Comparison of ENCODE assay signal across 17 cellular contexts in the genomic region with DNA sequence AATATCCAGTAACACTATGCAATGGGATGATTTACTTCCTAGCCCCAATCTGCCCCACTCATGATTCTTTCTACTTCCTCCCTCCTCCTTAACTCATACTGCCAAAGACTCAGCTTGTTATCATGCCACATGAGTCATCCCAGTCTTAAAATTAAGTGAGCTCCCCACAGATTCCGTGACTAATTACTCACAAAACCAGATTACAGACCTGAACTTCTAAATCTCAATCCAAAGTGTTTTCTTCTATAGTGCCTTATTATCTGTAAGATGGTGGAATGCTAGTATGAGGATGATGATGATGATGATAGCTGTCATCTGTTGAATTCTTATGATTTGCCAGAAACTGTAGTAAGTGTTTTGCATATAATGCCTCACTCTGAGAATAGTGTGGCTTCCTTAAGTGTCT. TPM values are rescaled to one million over a fixed set of nuclear protein-coding genes. Genes with fewer than 3 reads are reported as not detected.
A peak's percentile ranks its signal among the peaks of the same experiment; 100 is the strongest.
DNase-seq lines count a peak whose midpoint lies in the region; ATAC-seq and TF ChIP-seq lines count a peak whose summit lies in the region.
"Had no signal": no experiment of that assay in that cellular context is flagged by ENCODE, and none has a peak within 500 bp of the region (broad histone marks: within the 10 kb centered on the region; RNA-seq: fewer than 3 reads in every experiment).

No MANE protein-coding gene starts in this region.

- peaks cover 4% of the 10 kb centered on the region for H3K27me3 Mint-ChIP-seq in activated T-helper 17 cell treated with anti-CD3 and anti-CD28 coated beads, Interleukin-2, amount 50 U/mL, for 72 hours
- H3K27me3 Mint-ChIP-seq in glutamatergic neuron (ENCODE audit: unreplicated experiment) (peaks cover 2% of the 10 kb centered on the region), progenitor cell of endocrine pancreas (no peaks in the 10 kb centered on the region)

- no peaks in the 10 kb centered on the region for H3K9me3 Mint-ChIP-seq in activated T-helper 17 cell treated with anti-CD3 and anti-CD28 coated beads, Interleukin-2, amount 50 U/mL, for 72 hours
- H3K9me3 Mint-ChIP-seq in glutamatergic neuron (ENCODE audit: unreplicated experiment) (no peaks in the 10 kb centered on the region), progenitor cell of endocrine pancreas (ENCODE audit: low read depth) (no peaks in the 10 kb centered on the region)
- H3K9me3 Mint-ChIP-seq: memory B cell, neural progenitor cell, WTC11 had no signal

- no peak overlapping the region for H3K27ac Mint-ChIP-seq in activated T-helper 17 cell treated with anti-CD3 and anti-CD28 coated beads, Interleukin-2, amount 50 U/mL, for 72 hours
- H3K27ac Mint-ChIP-seq in glutamatergic neuron (ENCODE audit: unreplicated experiment): peak overlapping the region; percentile 43
- H3K27ac Mint-ChIP-seq in progenitor cell of endocrine pancreas: no peak overlapping the region
- H3K27ac Mint-ChIP-seq: memory B cell; neural progenitor cell; stimulated activated memory B cell treated with anti-CD40 and anti-IgM and Interleukin-4, amounts not matched to agents 10 μg/mL and 1 μg/mL and 100 μg/mL, for 72 hours; WTC11 had no signal

- no peak overlapping the region for H3K4me3 Mint-ChIP-seq in activated T-helper 17 cell treated with anti-CD3 and anti-CD28 coated beads, Interleukin-2, amount 50 U/mL, for 72 hours
- H3K4me3 Mint-ChIP-seq in glutamatergic neuron (ENCODE audit: unreplicated experiment): no peak overlapping the region
- no peak overlapping the region for H3K4me3 Mint-ChIP-seq in progenitor cell of endocrine pancreas (ENCODE audit: low read depth)
- H3K4me3 Mint-ChIP-seq: memory B cell; neural progenitor cell; stimulated activated memory B cell treated with anti-CD40 and anti-IgM and Interleukin-4, amounts not matched to agents 10 μg/mL and 1 μg/mL and 100 μg/mL, for 72 hours; WTC11 had no signal

- ATAC-seq in activated T-helper 17 cell treated with anti-CD3 and anti-CD28 coated beads, Interleukin-2, amount 50 U/mL, for 72 hours (replicated peaks): peak; percentile 95
- ATAC-seq in GM19463 (IDR thresholded peaks at IDR 0.05; ENCODE audit: unreplicated experiment): no peak
- ATAC-seq in GM18519 (IDR thresholded peaks at IDR 0.05; ENCODE audit: low FRiP score, unreplicated experiment): no peak
- ATAC-seq: sciatic nerve; stimulated activated memory B cell treated with anti-CD40 and anti-IgM and Interleukin-4, amounts not matched to agents 10 μg/mL and 1 μg/mL and 100 μg/mL, for 72 hours; WTC11 had no signal

- peak; percentile 0 for DNase-seq in ELR (ENCODE audit: low read depth)
- peak; percentile 49 for DNase-seq in HS-5 (ENCODE audit: low read depth)
- no peak for DNase-seq in glutamatergic neuron
- DNase-seq in NCI-H2029 treated with DMSO at 0.1 percent for 48 hours (lab: John Stamatoyannopoulos, UW): no peak
- no peak for DNase-seq in progenitor cell of endocrine pancreas (ENCODE audit: low spot score, unreplicated experiment)
- DNase-seq: foreskin melanocyte, GF-D8, MM.1S, NCI-H2171 treated with DMSO at 0.1 percent for 48 hours had no signal

- no peak for TF ChIP-seq CTCF in glutamatergic neuron (IDR thresholded peaks at IDR 0.05; ENCODE audit: partially characterized antibody, unreplicated experiment)
- TF ChIP-seq CTCF in progenitor cell of endocrine pancreas (IDR thresholded peaks at IDR 0.05; ENCODE audit: unreplicated experiment): no peak

- no peaks in the 10 kb centered on the region for H3K36me3 Mint-ChIP-seq in activated T-helper 17 cell treated with anti-CD3 and anti-CD28 coated beads, Interleukin-2, amount 50 U/mL, for 72 hours (ENCODE audit: low read depth)
- H3K36me3 Mint-ChIP-seq in glutamatergic neuron (ENCODE audit: unreplicated experiment) (no peaks in the 10 kb centered on the region), progenitor cell of endocrine pancreas (ENCODE audit: insufficient read depth) (no peaks in the 10 kb centered on the region)
- H3K36me3 Mint-ChIP-seq: memory B cell; neural progenitor cell; stimulated activated memory B cell treated with anti-CD40 and anti-IgM and Interleukin-4, amounts not matched to agents 10 μg/mL and 1 μg/mL and 100 μg/mL, for 72 hours; WTC11 had no signal

- peaks cover 4% of the 10 kb centered on the region for H3K4me1 Mint-ChIP-seq in activated T-helper 17 cell treated with anti-CD3 and anti-CD28 coated beads, Interleukin-2, amount 50 U/mL, for 72 hours
- H3K4me1 Mint-ChIP-seq in glutamatergic neuron (ENCODE audit: low read depth, unreplicated experiment): peaks cover 2% of the 10 kb centered on the region
- H3K4me1 Mint-ChIP-seq in progenitor cell of endocrine pancreas (ENCODE audit: low read depth): peaks cover 15% of the 10 kb centered on the region
- H3K4me1 Mint-ChIP-seq: memory B cell; stimulated activated memory B cell treated with anti-CD40 and anti-IgM and Interleukin-4, amounts not matched to agents 10 μg/mL and 1 μg/mL and 100 μg/mL, for 72 hours had no signal

RNA-seq across cellular contexts. Expression of gene GPC3, which starts 27.7 kb away (rescaled TPM):
- total RNA-seq in activated T-helper 17 cell treated with anti-CD3 and anti-CD28 coated beads, Interleukin-2, amount 50 U/mL, for 72 hours: under 1 TPM in 1 of 2 donors, not detected in 1; 0.15 TPM
- total RNA-seq in glutamatergic neuron (ENCODE audit: unreplicated experiment) (4.2 TPM), progenitor cell of endocrine pancreas (197 and 259 TPM in 2 replicates)

Comparison
In these comparisons a context has a peak if more than half of its experiments do, and no peak if none do; other contexts are left out.
1. DNase-seq: peak in ELR (single experiment) and HS-5 (single experiment); none in glutamatergic neuron (single experiment), NCI-H2029 treated with DMSO at 0.1 percent for 48 hours (single experiment) and progenitor cell of endocrine pancreas (single experiment).
2. RNA of gene GPC3, which starts 27.7 kb away (total RNA-seq): 197 to 259 TPM in progenitor cell of endocrine pancreas; 4.2 TPM in glutamatergic neuron (single experiment) and 0.15 TPM in activated T-helper 17 cell treated with anti-CD3 and anti-CD28 coated beads, Interleukin-2, amount 50 U/mL, for 72 hours; every median in the first group is over 10 times any median in the second.